Comparison of ENCODE assay signal across 22 cellular contexts in genomic region chr7:30474485-30474884, GRCh38. TPM values are rescaled to one million over a fixed set of nuclear protein-coding genes. Genes with fewer than 3 reads are reported as not detected.
A peak's percentile ranks its signal among the peaks of the same experiment; 100 is the strongest.
DNase-seq lines count a peak whose midpoint lies in the region; ATAC-seq, FAIRE-seq and TF ChIP-seq lines count a peak whose summit lies in the region.
"Had no signal": no experiment of that assay in that cellular context is flagged by ENCODE, and none has a peak within 500 bp of the region (broad histone marks: within the 10 kb centered on the region; RNA-seq: fewer than 3 reads in every experiment).

No MANE protein-coding gene starts in this region.

- no peak for FAIRE-seq in HepG2 (lab: Jason Lieb, UNC)
- FAIRE-seq: keratinocyte, TTC549 had no signal

- H3K4me2 ChIP-seq in HepG2 (ENCODE audit: low read depth, low read length), result no peak overlapping the region
- H3K4me2 ChIP-seq: hepatocyte had no signal

- in situ Hi-C loops in HepG2 (cut with HindIII; ENCODE audit: extremely low pct_ligation_motif_present, low pct_unique_long_range_greater_than_20kb), result no loop called here

- no peak for TF ChIP-seq CTCF in liver (IDR thresholded peaks at IDR 0.05; ENCODE audit: low read depth, low read length, missing input control)
- TF ChIP-seq CTCF in HepG2 (CRISPR knock-in tag; IDR thresholded peaks at IDR 0.05), result no peak

- TF ChIP-seq POLR2A in HepG2 (IDR thresholded peaks at IDR 0.05; ENCODE audit: insufficient read depth in 1 of 2, low read depth in 2 of 2, low read length in 2 of 2), result no peak

- peaks cover 77% of the 10 kb centered on the region for H3K36me3 Mint-ChIP-seq in dendritic cell treated with granulocyte-macrophage colony-stimulating factor and Interleukin-4, amounts not matched to agents 40 ng/mL and 50 ng/mL, for 4 days (ENCODE audit: low read depth)

- WGBS in liver, result 97% methylated on average over 10 of the region's 10 CpGs
- 96% methylated on average over 10 of the region's 10 CpGs for WGBS in HepG2 (ENCODE audit: low lambda C conversion rate)

- H3K27me3 ChIP-seq in liver (ENCODE audit: control insufficient read depth in 4 of 4, insufficient read depth in 4 of 4, low read length in 3 of 4) (no peaks in the 10 kb centered on the region), HepG2 (ENCODE audit: control insufficient read depth in 1 of 2, insufficient read depth in 2 of 2, low read length in 2 of 2) (no peaks in the 10 kb centered on the region), skeletal muscle tissue (ENCODE audit: control insufficient read depth in 3 of 3, insufficient read depth in 3 of 3, low read length in 3 of 3) (no peaks in the 10 kb centered on the region)
- H3K27me3 ChIP-seq: hepatocyte, neutrophil had no signal

- no peaks in the 10 kb centered on the region for H3K27me3 Mint-ChIP-seq in dendritic cell treated with granulocyte-macrophage colony-stimulating factor and Interleukin-4, amounts not matched to agents 40 ng/mL and 50 ng/mL, for 4 days
- H3K27me3 Mint-ChIP-seq: activated CD4-positive, alpha-beta T cell treated with anti-CD3 and anti-CD28 coated beads, Interleukin-2, amount 10 ng/mL, durations not matched to agents 7 days and 5 days; activated naive CD4-positive, alpha-beta T cell treated with anti-CD3 and anti-CD28 coated beads, Interleukin-2, amount 10 ng/mL, durations not matched to agents 7 days and 5 days had no signal

- no peak for ATAC-seq in HepG2
- ATAC-seq: Panc1, SK-N-SH treated with all-trans-retinoic acid at 6 μM for 48 hours had no signal

- TF ChIP-seq EP300 in HepG2 (IDR thresholded peaks at IDR 0.05; ENCODE audit: low read depth in 2 of 2, low read length in 2 of 2), result no peak
- no peak for TF ChIP-seq EP300 in HepG2 (CRISPR knock-in tag; IDR thresholded peaks at IDR 0.05; ENCODE audit: borderline replicate concordance)

- H3K79me2 ChIP-seq in HepG2 (ENCODE audit: insufficient read depth, low read length), result no peaks in the 10 kb centered on the region

- POLR2A ChIA-PET in HepG2 (lab: Yijun Ruan, JAX), result no interaction called here

- H3K4me3 ChIP-seq in liver (ENCODE audit: low read depth in 1 of 3, low read length in 3 of 3) (no peak overlapping the region), HepG2 (replicated peaks in 1 of 3; ENCODE audit: insufficient read depth in 1 of 3, low read depth in 2 of 3, low read length in 3 of 3) (no peak overlapping the region), skeletal muscle tissue (ENCODE audit: low read length in 3 of 3) (no peak overlapping the region)
- H3K4me3 ChIP-seq: hepatocyte had no signal

- no peak overlapping the region for H2AFZ ChIP-seq in HepG2 (ENCODE audit: low read length)
- H2AFZ ChIP-seq: hepatocyte had no signal

- TF ChIP-seq RAD21 in liver (IDR thresholded peaks at IDR 0.05) (no peak), HepG2 (CRISPR knock-in tag; IDR thresholded peaks at IDR 0.05) (no peak)

- H3K9me3 ChIP-seq in liver (ENCODE audit: control insufficient read depth in 4 of 4, low read length in 3 of 4) (no peaks in the 10 kb centered on the region), HepG2 (ENCODE audit: low read length) (no peaks in the 10 kb centered on the region), skeletal muscle tissue (ENCODE audit: control insufficient read depth in 3 of 3, low read length in 3 of 3) (no peaks in the 10 kb centered on the region)
- H3K9me3 ChIP-seq: neutrophil had no signal

- CTCF ChIA-PET in HepG2 (lab: Yijun Ruan, JAX; ENCODE audit: low intra/inter-chr PET ratio, low total read pairs), result no interaction called here

- peaks cover 82% of the 10 kb centered on the region for H3K4me1 Mint-ChIP-seq in dendritic cell treated with granulocyte-macrophage colony-stimulating factor and Interleukin-4, amounts not matched to agents 40 ng/mL and 50 ng/mL, for 4 days (ENCODE audit: low read depth)

- BruUV-seq in HepG2 (replicated peaks; lab: Mats Ljungman, UMichigan), result no TSS peak

- no peaks in the 10 kb centered on the region for H3K9me3 Mint-ChIP-seq in dendritic cell treated with granulocyte-macrophage colony-stimulating factor and Interleukin-4, amounts not matched to agents 40 ng/mL and 50 ng/mL, for 4 days
- H3K9me3 Mint-ChIP-seq: activated naive CD4-positive, alpha-beta T cell treated with anti-CD3 and anti-CD28 coated beads, Interleukin-2, amount 10 ng/mL, durations not matched to agents 7 days and 5 days had no signal

- H3K27ac Mint-ChIP-seq in dendritic cell treated with granulocyte-macrophage colony-stimulating factor and Interleukin-4, amounts not matched to agents 40 ng/mL and 50 ng/mL, for 4 days, result peak overlapping the region; percentile 80
- H3K27ac Mint-ChIP-seq: activated CD4-positive, alpha-beta T cell treated with anti-CD3 and anti-CD28 coated beads, Interleukin-2, amount 10 ng/mL, durations not matched to agents 7 days and 5 days; activated naive CD4-positive, alpha-beta T cell treated with anti-CD3 and anti-CD28 coated beads, Interleukin-2, amount 10 ng/mL, durations not matched to agents 7 days and 5 days had no signal

- peaks cover 0 to 18% (median 12%) of the 10 kb centered on the region in 4 donors for H3K4me1 ChIP-seq in liver (ENCODE audit: control insufficient read depth in 4 of 4, insufficient read depth in 4 of 4, low read length in 3 of 4)
- H3K4me1 ChIP-seq in HepG2 (ENCODE audit: insufficient read depth, low read length), result peaks cover 42% of the 10 kb centered on the region
- H3K4me1 ChIP-seq in skeletal muscle tissue (ENCODE audit: control insufficient read depth in 3 of 3, insufficient read depth in 3 of 3, low read length in 3 of 3), result peaks cover 61 to 84% (median 67%) of the 10 kb centered on the region in 3 donors

- H3K4me3 Mint-ChIP-seq in dendritic cell treated with granulocyte-macrophage colony-stimulating factor and Interleukin-4, amounts not matched to agents 40 ng/mL and 50 ng/mL, for 4 days, result peak overlapping the region; percentile 17
- H3K4me3 Mint-ChIP-seq: activated CD4-positive, alpha-beta T cell treated with anti-CD3 and anti-CD28 coated beads, Interleukin-2, amount 10 ng/mL, durations not matched to agents 7 days and 5 days; activated naive CD4-positive, alpha-beta T cell treated with anti-CD3 and anti-CD28 coated beads, Interleukin-2, amount 10 ng/mL, durations not matched to agents 7 days and 5 days had no signal

- H3K9ac ChIP-seq in liver (ENCODE audit: low read depth in 1 of 2, low read length in 2 of 2), result no peak overlapping the region
- H3K9ac ChIP-seq in HepG2 (ENCODE audit: insufficient read depth, low read depth, low read length), result no peak overlapping the region
- H3K9ac ChIP-seq in skeletal muscle tissue (ENCODE audit: low read depth in 1 of 3, low read length in 3 of 3), result no peak overlapping the region

- DNase-seq in HepG2 (ENCODE audit: low spot score) (no peak), HCEC 1CT (no peak), AG08395 (ENCODE audit: low spot score) (no peak), NK-92 (lab: John Stamatoyannopoulos, UW; ENCODE audit: unreplicated experiment) (no peak)
- DNase-seq in stimulated activated CD4-positive, alpha-beta T cell treated with anti-CD3 and anti-CD28 coated beads, Interleukin-4, amount 100 ng/mL, for 4 hours, result no peak
- DNase-seq: activated CD4-positive, alpha-beta T cell treated with anti-CD3 and anti-CD28 coated beads, Interleukin-2, amount 10 ng/mL, durations not matched to agents 7 days and 5 days; activated naive CD4-positive, alpha-beta T cell treated with anti-CD3 and anti-CD28 coated beads, Interleukin-2, amount 10 ng/mL, durations not matched to agents 7 days and 5 days; COR-L47; Karpas-422; midbrain; NCI-H1105 treated with DMSO at 0.1 percent for 48 hours; NCI-H748 treated with DMSO at 0.1 percent for 48 hours; stimulated activated CD4-positive, alpha-beta T cell treated with anti-CD3 and anti-CD28 coated beads, Interleukin-2, amount 100 ng/mL, for 48 hours had no signal

- no peaks in the 10 kb centered on the region for H3K36me3 ChIP-seq in liver (ENCODE audit: control insufficient read depth in 4 of 4, insufficient read depth in 3 of 4, low read depth in 1 of 4, low read length in 3 of 4)
- no peaks in the 10 kb centered on the region for H3K36me3 ChIP-seq in HepG2 (replicated peaks in 1 of 2; ENCODE audit: control insufficient read depth in 1 of 2, insufficient read depth in 2 of 2, low read length in 2 of 2)
- H3K36me3 ChIP-seq in skeletal muscle tissue (ENCODE audit: control insufficient read depth in 3 of 3, insufficient read depth in 3 of 3, low read length in 3 of 3), result no peaks in the 10 kb centered on the region
- H3K36me3 ChIP-seq: neutrophil had no signal

- intact Hi-C loops in HepG2 (cut with micrococcal nuclease; ENCODE audit: unreplicated experiment), result no loop called here
- intact Hi-C loops in dendritic cell treated with granulocyte-macrophage colony-stimulating factor and Interleukin-4, amounts not matched to agents 40 ng/mL and 50 ng/mL, for 4 days (cut with micrococcal nuclease), result no loop called here

- H3K27ac ChIP-seq in liver (ENCODE audit: low read depth in 1 of 2, low read length in 2 of 2) (peak overlapping the region; percentile 32 to 67), HepG2 (ENCODE audit: extremely low read length, insufficient read depth, low read length) (no peak overlapping the region), skeletal muscle tissue (ENCODE audit: low read depth, low read length) (peak overlapping the region; percentile 58)
- H3K27ac ChIP-seq: hepatocyte, neutrophil had no signal

- H4K20me1 ChIP-seq in HepG2 (ENCODE audit: insufficient read depth, low read length), result no peaks in the 10 kb centered on the region

RNA-seq across cellular contexts. Expression of gene NOD1, which starts 4.1 kb away (rescaled TPM):
- total RNA-seq in liver, result 1 to 10 TPM; 2.1 to 3.5 TPM
- polyA plus RNA-seq in liver, result 1 to 10 TPM; 1.7 to 1.8 TPM
- total RNA-seq in HepG2 (2016; rRNA removed; fragmentation: Illumina TruSeq; extraction: Trizol), result 2.9 TPM in 2 replicates
- 1.6 and 1.8 TPM in 2 replicates for total RNA-seq in HepG2 (2016; cell fraction: cytosol; rRNA removed; fragmentation: Illumina TruSeq; extraction: Trizol; ENCODE audit: low read depth)
- total RNA-seq in HepG2 (2016; cell fraction: insoluble cytoplasmic fraction; rRNA removed; fragmentation: Illumina TruSeq; extraction: Trizol), result 2.4 and 2.6 TPM in 2 replicates
- 1.7 and 3.3 TPM in 2 replicates for total RNA-seq in HepG2 (2016; cell fraction: membrane; rRNA removed; fragmentation: Illumina TruSeq; extraction: Trizol)
- total RNA-seq in HepG2 (2016; cell fraction: nucleus; rRNA removed; fragmentation: Illumina TruSeq; extraction: Trizol), result 4.8 and 4.9 TPM in 2 replicates
- 1.7 and 1.9 TPM in 2 replicates for polyA plus RNA-seq in HepG2 (2011; rRNA removed)
- polyA plus RNA-seq in HepG2 (2011; cell fraction: cytosol; rRNA removed), result 1.1 and 1.4 TPM in 2 replicates
- 4.1 and 4.3 TPM in 2 replicates for polyA plus RNA-seq in HepG2 (2011; cell fraction: nucleus; rRNA removed)
- polyA plus RNA-seq in HepG2 (2012), result 0.91 and 1.1 TPM in 2 replicates
- 0.54 and 0.55 TPM in 2 replicates for polyA plus RNA-seq in HepG2 (2016; cell fraction: cytosol; fragmentation: Illumina TruSeq; extraction: Trizol; ENCODE audit: low read depth)
- 2.1 and 3.1 TPM in 2 replicates for polyA plus RNA-seq in HepG2 (2016; cell fraction: insoluble cytoplasmic fraction; fragmentation: Illumina TruSeq; extraction: Trizol; ENCODE audit: low read depth)
- polyA plus RNA-seq in HepG2 (2016; cell fraction: membrane; fragmentation: Illumina TruSeq; extraction: Trizol; ENCODE audit: low read depth), result 1.2 TPM in 2 replicates
- 6.7 and 7.0 TPM in 2 replicates for polyA plus RNA-seq in HepG2 (2016; cell fraction: nucleus; fragmentation: Illumina TruSeq; extraction: Trizol; ENCODE audit: insufficient read depth, low read depth)
- polyA minus RNA-seq in HepG2 (2011; rRNA and poly(A)+ RNA removed; ENCODE audit: low replicate concordance), result 4.2 and 9.5 TPM in 2 replicates
- polyA minus RNA-seq in HepG2 (2011; cell fraction: cytosol; rRNA and poly(A)+ RNA removed), result 0.97 and 1.1 TPM in 2 replicates
- 4.5 and 5.7 TPM in 2 replicates for polyA minus RNA-seq in HepG2 (2011; cell fraction: nucleus; rRNA and poly(A)+ RNA removed)
- total RNA-seq in skeletal muscle tissue, result 13.0 TPM

RNA-seq across cellular contexts. Expression of gene GGCT, which starts 30.1 kb away (rescaled TPM):
- total RNA-seq in liver, result 10 to 100 TPM; 11.0 to 21.5 TPM
- 10 to 100 TPM; 21.2 to 22.5 TPM for polyA plus RNA-seq in liver
- 78.3 and 100 TPM in 2 replicates for total RNA-seq in HepG2 (2016; rRNA removed; fragmentation: Illumina TruSeq; extraction: Trizol)
- total RNA-seq in HepG2 (2016; cell fraction: cytosol; rRNA removed; fragmentation: Illumina TruSeq; extraction: Trizol; ENCODE audit: low read depth), result 39.7 and 45.3 TPM in 2 replicates
- 82.1 and 105 TPM in 2 replicates for total RNA-seq in HepG2 (2016; cell fraction: insoluble cytoplasmic fraction; rRNA removed; fragmentation: Illumina TruSeq; extraction: Trizol)
- total RNA-seq in HepG2 (2016; cell fraction: membrane; rRNA removed; fragmentation: Illumina TruSeq; extraction: Trizol), result 67.8 and 73.9 TPM in 2 replicates
- total RNA-seq in HepG2 (2016; cell fraction: nucleus; rRNA removed; fragmentation: Illumina TruSeq; extraction: Trizol), result 32.3 and 39.6 TPM in 2 replicates
- polyA plus RNA-seq in HepG2 (2011; rRNA removed), result 14.0 and 19.5 TPM in 2 replicates
- 11.4 and 15.5 TPM in 2 replicates for polyA plus RNA-seq in HepG2 (2011; cell fraction: cytosol; rRNA removed)
- 4.5 and 4.6 TPM in 2 replicates for polyA plus RNA-seq in HepG2 (2011; cell fraction: nucleus; rRNA removed)
- polyA plus RNA-seq in HepG2 (2012), result 24.6 and 36.2 TPM in 2 replicates
- polyA plus RNA-seq in HepG2 (2016; cell fraction: cytosol; fragmentation: Illumina TruSeq; extraction: Trizol; ENCODE audit: low read depth), result 46.7 and 63.3 TPM in 2 replicates
- polyA plus RNA-seq in HepG2 (2016; cell fraction: insoluble cytoplasmic fraction; fragmentation: Illumina TruSeq; extraction: Trizol; ENCODE audit: low read depth), result 121 TPM in 2 replicates
- 69.8 and 73.0 TPM in 2 replicates for polyA plus RNA-seq in HepG2 (2016; cell fraction: membrane; fragmentation: Illumina TruSeq; extraction: Trizol; ENCODE audit: low read depth)
- 58.4 and 59.1 TPM in 2 replicates for polyA plus RNA-seq in HepG2 (2016; cell fraction: nucleus; fragmentation: Illumina TruSeq; extraction: Trizol; ENCODE audit: insufficient read depth, low read depth)
- polyA minus RNA-seq in HepG2 (2011; rRNA and poly(A)+ RNA removed; ENCODE audit: low replicate concordance), result 8.0 and 33.3 TPM in 2 replicates
- 5.6 and 6.7 TPM in 2 replicates for polyA minus RNA-seq in HepG2 (2011; cell fraction: cytosol; rRNA and poly(A)+ RNA removed)
- 5.8 and 6.7 TPM in 2 replicates for polyA minus RNA-seq in HepG2 (2011; cell fraction: nucleus; rRNA and poly(A)+ RNA removed)
- 12.5 TPM for total RNA-seq in skeletal muscle tissue
